8 cellular contexts compared by ENCODE assay signal in genomic region chr22:46250783-46251125, GRCh38. TPM values are rescaled to one million over a fixed set of nuclear protein-coding genes. Genes with fewer than 3 reads are reported as not detected.
A peak's percentile ranks its signal among the peaks of the same experiment; 100 is the strongest.
DNase-seq lines count a peak whose midpoint lies in the region; ATAC-seq and TF ChIP-seq lines count a peak whose summit lies in the region.

No MANE protein-coding gene starts in this region.

- H3K4me1 Mint-ChIP-seq in activated T-helper 2 cell treated with anti-CD3 and anti-CD28 coated beads, Interferon-gamma antibody, Interleukin-2, Interleukin-4, amounts not matched to agents 10 μg/mL and 5 μg/mL and 100 μg/mL, durations not matched to agents 14 hours and 24 hours and 36 hours (ENCODE audit: low read depth): peaks cover 30% of the 10 kb centered on the region

- no peaks in the 10 kb centered on the region for H4K20me1 ChIP-seq in hepatocyte (ENCODE audit: insufficient read depth, poor library complexity, severe bottlenecking)

- peak overlapping the region; percentile 99 for H3K4me2 ChIP-seq in hepatocyte

- peak; percentile 5 for ATAC-seq in HG02981 (IDR thresholded peaks at IDR 0.05; ENCODE audit: unreplicated experiment)
- ATAC-seq in HG03280 (IDR thresholded peaks at IDR 0.05; ENCODE audit: unreplicated experiment): no peak

- H3K27me3 ChIP-seq in GM06990 (replicated peaks; ENCODE audit: control insufficient read depth, insufficient read depth, low read length) (no peaks in the 10 kb centered on the region), hepatocyte (no peaks in the 10 kb centered on the region), spleen (replicated peaks in 1 of 7) (no peaks in the 10 kb centered on the region)

- 74% methylated on average over 25 of the region's 25 CpGs for WGBS in hepatocyte (ENCODE audit: low lambda C conversion rate, missing lambda C conversion rate)
- 8 to 36% (median 10%) methylated on average over 9 to 25 of the region's 25 CpGs for WGBS in spleen, 5 donors

- no peaks in the 10 kb centered on the region; the same call in 1 of the 2 replicates for H3K36me3 ChIP-seq in GM06990 (ENCODE audit: control insufficient read depth, insufficient read depth, low read length)
- H3K36me3 ChIP-seq in hepatocyte (replicated peaks; ENCODE audit: insufficient read depth, low read depth): no peaks in the 10 kb centered on the region
- H3K36me3 ChIP-seq in spleen: peaks cover 0 to 17% (median 2%) of the 10 kb centered on the region in 6 donors

- peak overlapping the region; percentile 84 for H3K27ac Mint-ChIP-seq in activated T-helper 2 cell treated with anti-CD3 and anti-CD28 coated beads, Interferon-gamma antibody, Interleukin-2, Interleukin-4, amounts not matched to agents 10 μg/mL and 5 μg/mL and 100 μg/mL, durations not matched to agents 14 hours and 24 hours and 36 hours

- DNase-seq in GM06990 (ENCODE audit: extremely low read depth, insufficient read length) (no peak), hepatocyte (ENCODE audit: low spot score) (no peak), spleen (no peak), occipital lobe (lab: John Stamatoyannopoulos, UW) (no peak)
- no peak for DNase-seq in activated T-helper 2 cell treated with anti-CD3 and anti-CD28 coated beads, Interferon-gamma antibody, Interleukin-2, Interleukin-4, amounts not matched to agents 10 μg/mL and 5 μg/mL and 100 μg/mL, durations not matched to agents 14 hours and 24 hours and 36 hours (ENCODE audit: low spot score)
- DNase-seq in stimulated activated CD8-positive, alpha-beta memory T cell treated with anti-CD3 and anti-CD28 coated beads, Interleukin-4, amount 100 ng/mL, for 48 hours: no peak

- peak overlapping the region; percentile 88 for H3K27ac ChIP-seq in hepatocyte
- peak overlapping the region; percentile 81 to 95 (median 91) for H3K27ac ChIP-seq in spleen

- no peaks in the 10 kb centered on the region for H3K9me3 Mint-ChIP-seq in activated T-helper 2 cell treated with anti-CD3 and anti-CD28 coated beads, Interferon-gamma antibody, Interleukin-2, Interleukin-4, amounts not matched to agents 10 μg/mL and 5 μg/mL and 100 μg/mL, durations not matched to agents 14 hours and 24 hours and 36 hours

- TF ChIP-seq POLR2A in spleen (IDR thresholded peaks at IDR 0.05): no peak

- peak overlapping the region; percentile 98 for H2AFZ ChIP-seq in hepatocyte

- H3K27me3 Mint-ChIP-seq in activated T-helper 2 cell treated with anti-CD3 and anti-CD28 coated beads, Interferon-gamma antibody, Interleukin-2, Interleukin-4, amounts not matched to agents 10 μg/mL and 5 μg/mL and 100 μg/mL, durations not matched to agents 14 hours and 24 hours and 36 hours (ENCODE audit: low read depth): no peaks in the 10 kb centered on the region

- peak overlapping the region; percentile 79 for H3K4me3 Mint-ChIP-seq in activated T-helper 2 cell treated with anti-CD3 and anti-CD28 coated beads, Interferon-gamma antibody, Interleukin-2, Interleukin-4, amounts not matched to agents 10 μg/mL and 5 μg/mL and 100 μg/mL, durations not matched to agents 14 hours and 24 hours and 36 hours (ENCODE audit: low read depth)

- no peak for TF ChIP-seq CTCF in GM06990 (IDR thresholded peaks at IDR 0.05; ENCODE audit: insufficient read depth, low read length, poor library complexity, severe bottlenecking)
- no peak for TF ChIP-seq CTCF in hepatocyte (IDR thresholded peaks at IDR 0.05; ENCODE audit: poor library complexity)
- no peak for TF ChIP-seq CTCF in spleen (IDR thresholded peaks at IDR 0.05 in 8 of 11, conservative IDR thresholded peaks at IDR 0.05 in 3 of 11)

- peaks cover 6% of the 10 kb centered on the region for H3K79me2 ChIP-seq in hepatocyte

- H3K9me3 ChIP-seq in hepatocyte (ENCODE audit: low read depth) (no peaks in the 10 kb centered on the region), spleen (no peaks in the 10 kb centered on the region)

- intact Hi-C loops in activated T-helper 2 cell treated with anti-CD3 and anti-CD28 coated beads, Interferon-gamma antibody, Interleukin-2, Interleukin-4, amounts not matched to agents 10 μg/mL and 5 μg/mL and 100 μg/mL, durations not matched to agents 14 hours and 24 hours and 36 hours (cut with micrococcal nuclease): loop anchor here (1.0 to 5.0 kb wide), 3 partner anchors 46 to 237 kb away; partner anchors contain the start of genes GTSE1 and PPARA
- intact Hi-C loops in spleen (cut with DNase I; ENCODE audit: low total_unique reads): no loop called here

- H3K4me3 ChIP-seq in GM06990 (replicated peaks; ENCODE audit: low read depth, low read length) (peak overlapping the region; percentile 75), hepatocyte (peak overlapping the region; percentile 88), spleen (peak overlapping the region; percentile 65 to 94 (median 78))

- H3K9me2 ChIP-seq in hepatocyte (replicated peaks; ENCODE audit: insufficient read depth): no peaks in the 10 kb centered on the region

- H3K4me1 ChIP-seq in hepatocyte (ENCODE audit: insufficient read depth): peaks cover 6% of the 10 kb centered on the region
- peaks cover 10 to 64% (median 27%) of the 10 kb centered on the region in 6 donors for H3K4me1 ChIP-seq in spleen

- H3K36me3 Mint-ChIP-seq in activated T-helper 2 cell treated with anti-CD3 and anti-CD28 coated beads, Interferon-gamma antibody, Interleukin-2, Interleukin-4, amounts not matched to agents 10 μg/mL and 5 μg/mL and 100 μg/mL, durations not matched to agents 14 hours and 24 hours and 36 hours (ENCODE audit: low read depth): peaks cover 7% of the 10 kb centered on the region

RNA-seq across cellular contexts. Expression of gene CDPF1, which starts 0.7 kb away (rescaled TPM):
- total RNA-seq in activated T-helper 2 cell treated with anti-CD3 and anti-CD28 coated beads, Interferon-gamma antibody, Interleukin-2, Interleukin-4, amounts not matched to agents 10 μg/mL and 5 μg/mL and 100 μg/mL, durations not matched to agents 14 hours and 24 hours and 36 hours: 7.7 and 10.7 TPM in 2 replicates
- total RNA-seq in hepatocyte: 11.1 and 13.6 TPM in 2 replicates
- polyA plus RNA-seq in hepatocyte: 8.2 and 16.7 TPM in 2 replicates
- total RNA-seq in spleen: 10 to 100 TPM in 2 of 7 donors, 1 to 10 TPM in 5; 7.7 to 12.7 (median 8.8) TPM
- polyA plus RNA-seq in spleen: 10 to 100 TPM; 16.3 to 19.6 (median 18.4) TPM
- total RNA-seq in occipital lobe: 15.3 TPM

RNA-seq across cellular contexts. Expression of gene PKDREJ, which starts 12.4 kb away (rescaled TPM):
- not detected in 2 replicates for total RNA-seq in activated T-helper 2 cell treated with anti-CD3 and anti-CD28 coated beads, Interferon-gamma antibody, Interleukin-2, Interleukin-4, amounts not matched to agents 10 μg/mL and 5 μg/mL and 100 μg/mL, durations not matched to agents 14 hours and 24 hours and 36 hours
- 0.16 TPM in 1 of 2 replicates, not detected in the other for total RNA-seq in hepatocyte
- polyA plus RNA-seq in hepatocyte: 0.16 TPM in 1 of 2 replicates, not detected in the other
- under 1 TPM in 1 of 7 donors, not detected in 6; 0.06 TPM for total RNA-seq in spleen
- under 1 TPM in 2 of 3 donors, not detected in 1; 0.02 TPM for polyA plus RNA-seq in spleen
- total RNA-seq in occipital lobe: under 0.01 TPM

RNA-seq across cellular contexts. Expression of gene TTC38, which starts 17.1 kb away (rescaled TPM):
- 20.7 and 21.0 TPM in 2 replicates for total RNA-seq in activated T-helper 2 cell treated with anti-CD3 and anti-CD28 coated beads, Interferon-gamma antibody, Interleukin-2, Interleukin-4, amounts not matched to agents 10 μg/mL and 5 μg/mL and 100 μg/mL, durations not matched to agents 14 hours and 24 hours and 36 hours
- total RNA-seq in hepatocyte: 62.4 and 85.8 TPM in 2 replicates
- 44.3 and 48.3 TPM in 2 replicates for polyA plus RNA-seq in hepatocyte
- total RNA-seq in spleen: 10 to 100 TPM; 32.5 to 51.9 (median 34.7) TPM
- 10 to 100 TPM; 13.8 to 21.4 (median 15.2) TPM for polyA plus RNA-seq in spleen
- 5.6 TPM for total RNA-seq in occipital lobe

RNA-seq across cellular contexts. Expression of gene GTSE1, which starts 45.9 kb away (rescaled TPM):
- total RNA-seq in activated T-helper 2 cell treated with anti-CD3 and anti-CD28 coated beads, Interferon-gamma antibody, Interleukin-2, Interleukin-4, amounts not matched to agents 10 μg/mL and 5 μg/mL and 100 μg/mL, durations not matched to agents 14 hours and 24 hours and 36 hours: 46.1 and 47.7 TPM in 2 replicates
- 2.6 and 4.4 TPM in 2 replicates for total RNA-seq in hepatocyte
- 4.1 and 5.9 TPM in 2 replicates for polyA plus RNA-seq in hepatocyte
- 1 to 10 TPM; 1.3 to 5.2 (median 3.2) TPM for total RNA-seq in spleen
- polyA plus RNA-seq in spleen: 1 to 10 TPM; 1.3 to 4.9 (median 2.8) TPM
- total RNA-seq in occipital lobe: 1.1 TPM
